8 cellular contexts compared by ENCODE assay signal in the genomic region with DNA sequence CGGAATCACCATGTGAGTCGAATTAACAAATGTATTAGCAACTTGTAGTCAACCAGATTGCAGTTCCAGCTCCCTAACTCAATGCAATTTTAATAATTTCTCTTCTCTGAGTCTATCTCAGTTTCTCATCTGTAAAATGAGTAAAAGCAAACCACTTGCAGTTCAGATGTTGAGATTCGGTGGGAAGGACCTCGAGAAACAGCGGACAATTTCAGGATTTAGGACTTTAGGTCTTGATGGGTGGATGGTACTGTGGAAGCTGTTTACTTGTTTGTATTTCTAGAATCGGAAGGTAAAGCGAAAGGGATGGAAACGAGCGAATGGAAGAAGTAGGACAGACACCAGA. TPM values are rescaled to one million over a fixed set of nuclear protein-coding genes. Genes with fewer than 3 reads are reported as not detected.
A peak's percentile ranks its signal among the peaks of the same experiment; 100 is the strongest.
DNase-seq lines count a peak whose midpoint lies in the region; TF ChIP-seq lines count a peak whose summit lies in the region.

No MANE protein-coding gene starts in this region.

- intact Hi-C loops in stomach (cut with DNase I; ENCODE audit: low total_unique reads), result no loop called here

- H3K18ac ChIP-seq in H9 (ENCODE audit: insufficient read length, low read depth, low read length), result no peak overlapping the region

- no peaks in the 10 kb centered on the region for H3K79me2 ChIP-seq in H9 (ENCODE audit: insufficient read depth, low read length)

- H3K4me3 Mint-ChIP-seq in CD8-positive, alpha-beta memory T cell, result peak overlapping the region; percentile 85 to 96 (median 89)
- H3K4me3 Mint-ChIP-seq in H9, result peak overlapping the region; percentile 77 to 84
- peak overlapping the region; percentile 96 for H3K4me3 Mint-ChIP-seq in glutamatergic neuron (ENCODE audit: unreplicated experiment)

- peak overlapping the region; percentile 95 to 100 (median 99) for H3K27ac Mint-ChIP-seq in CD8-positive, alpha-beta memory T cell
- H3K27ac Mint-ChIP-seq in H9 (peak overlapping the region; percentile 99 to 100 (median 99); a peak in 6 of 7 replicates), glutamatergic neuron (ENCODE audit: unreplicated experiment) (peak overlapping the region; percentile 96)

- TF ChIP-seq CTCF in H9 (conservative IDR thresholded peaks at IDR 0.05), result no peak
- TF ChIP-seq CTCF in glutamatergic neuron (IDR thresholded peaks at IDR 0.05; ENCODE audit: partially characterized antibody, unreplicated experiment), result no peak
- no peak for TF ChIP-seq CTCF in stomach (IDR thresholded peaks at IDR 0.05)

- H3K79me1 ChIP-seq in H9 (ENCODE audit: insufficient read depth, low read depth, low read length, poor library complexity, severe bottlenecking), result no peaks in the 10 kb centered on the region

- H4K20me1 ChIP-seq in H9 (ENCODE audit: control insufficient read depth, insufficient read depth, insufficient read length), result no peaks in the 10 kb centered on the region

- H3K9me3 Mint-ChIP-seq in CD8-positive, alpha-beta memory T cell, result no peaks in the 10 kb centered on the region
- H3K9me3 Mint-ChIP-seq in H9 (no peaks in the 10 kb centered on the region), glutamatergic neuron (ENCODE audit: unreplicated experiment) (peaks cover 3% of the 10 kb centered on the region)

- no peak overlapping the region for H4K5ac ChIP-seq in H9 (ENCODE audit: insufficient read length, low read depth, low read length)

- H3K4me2 ChIP-seq in H9 (ENCODE audit: insufficient read depth, insufficient read length, low read length), result peak overlapping the region; percentile 80

- no peak overlapping the region for H4K91ac ChIP-seq in H9 (ENCODE audit: insufficient read length, low read depth, low read length)

- H2AFZ ChIP-seq in H9 (ENCODE audit: low read length), result peak overlapping the region; percentile 97

- no peak overlapping the region for H2BK20ac ChIP-seq in H9 (ENCODE audit: low read depth, low read length, poor library complexity, severe bottlenecking)

- POLR2A ChIA-PET in CD8-positive, alpha-beta memory T cell (lab: Charles Lee), result interaction anchor here (1.3 kb wide), 1 partner anchor 31 kb away, joined by 7 read pairs; a partner anchor contains a TSS

- peaks cover 8% of the 10 kb centered on the region for H3K4me1 ChIP-seq in CD8-positive, alpha-beta memory T cell (ENCODE audit: insufficient read depth, low read length)
- H3K4me1 ChIP-seq in H9 (ENCODE audit: insufficient read depth, low read length) (no peaks in the 10 kb centered on the region), stomach (peaks cover 0 to 23% (median 14%) of the 10 kb centered on the region in 4 donors)

- H3K4me1 Mint-ChIP-seq in CD8-positive, alpha-beta memory T cell, result peaks cover 13 to 16% (median 16%) of the 10 kb centered on the region in 3 donors
- peaks cover 9% of the 10 kb centered on the region in 2 experiments for H3K4me1 Mint-ChIP-seq in H9
- peaks cover 21% of the 10 kb centered on the region for H3K4me1 Mint-ChIP-seq in glutamatergic neuron (ENCODE audit: low read depth, unreplicated experiment)

- H3K27me3 ChIP-seq in CD8-positive, alpha-beta memory T cell (ENCODE audit: insufficient read depth, low read length, poor library complexity, severe bottlenecking), result no peaks in the 10 kb centered on the region
- H3K27me3 ChIP-seq in H9 (ENCODE audit: insufficient read depth, low read length), result no peaks in the 10 kb centered on the region
- H3K27me3 ChIP-seq in stomach, result peaks cover 0 to under 1% (median 0%) of the 10 kb centered on the region in 3 donors

- no peak for DNase-seq in CD8-positive, alpha-beta memory T cell
- DNase-seq in H9, result no peak
- no peak for DNase-seq in SK-N-MC (ENCODE audit: low read depth, low spot score)
- DNase-seq in glutamatergic neuron, result no peak
- no peak for DNase-seq in stomach
- no peak for DNase-seq in SIG-M5 treated with dmso at 0.1 percent for 504 hours (lab: John Stamatoyannopoulos, UW; ENCODE audit: unreplicated experiment)
- DNase-seq in NCI-H1930 (lab: John Stamatoyannopoulos, UW), result no peak
- DNase-seq in HuH-7.5 (ENCODE audit: low spot score), result no peak

- no peak overlapping the region for H2BK15ac ChIP-seq in H9 (ENCODE audit: low read depth, low read length)

- peaks cover 11% of the 10 kb centered on the region for H3K23me2 ChIP-seq in H9 (ENCODE audit: insufficient read length, low read depth, low read length, poor library complexity, severe bottlenecking)

- H3K23ac ChIP-seq in H9 (ENCODE audit: insufficient read length, low read depth, low read length), result no peak overlapping the region

- H4K8ac ChIP-seq in H9 (replicated peaks; ENCODE audit: insufficient read length, low read depth, low read length), result no peak overlapping the region

- H3T11ph ChIP-seq in H9 (ENCODE audit: low read length), result no peak overlapping the region

- H3K56ac ChIP-seq in H9 (ENCODE audit: insufficient read length, low read depth, low read length), result no peak overlapping the region

- H3K27me3 Mint-ChIP-seq in CD8-positive, alpha-beta memory T cell, result peaks cover 11 to 21% of the 10 kb centered on the region in 2 donors
- peaks cover 15% of the 10 kb centered on the region for H3K27me3 Mint-ChIP-seq in H9 (ENCODE audit: low read depth)
- peaks cover 3% of the 10 kb centered on the region for H3K27me3 Mint-ChIP-seq in glutamatergic neuron (ENCODE audit: unreplicated experiment)

- CTCF ChIA-PET in CD8-positive, alpha-beta memory T cell (lab: Charles Lee), result interaction anchor here (2.1 kb wide), 1 partner anchor 32 kb away, joined by 8 read pairs; a partner anchor contains a TSS

- peak overlapping the region; percentile 81 for H3K4me3 ChIP-seq in CD8-positive, alpha-beta memory T cell (ENCODE audit: low read length)
- H3K4me3 ChIP-seq in SK-N-MC (peak overlapping the region; percentile 99), stomach (peak overlapping the region; percentile 69 to 87 (median 80))

- peaks cover 0 to 3% (median 0%) of the 10 kb centered on the region in 3 donors for H3K36me3 Mint-ChIP-seq in CD8-positive, alpha-beta memory T cell
- H3K36me3 Mint-ChIP-seq in H9 (ENCODE audit: insufficient read depth in 1 of 3, low read depth in 3 of 3) (no peaks in the 10 kb centered on the region), glutamatergic neuron (ENCODE audit: unreplicated experiment) (no peaks in the 10 kb centered on the region)

- no peak overlapping the region for H2BK12ac ChIP-seq in H9 (ENCODE audit: insufficient read length, low read depth, low read length)

- H3K9ac ChIP-seq in H9 (ENCODE audit: extremely low read depth, insufficient read length, low read length), result no peak overlapping the region
- peak overlapping the region; percentile 95 for H3K9ac ChIP-seq in SK-N-MC (ENCODE audit: insufficient read length)

- H3K27ac ChIP-seq in CD8-positive, alpha-beta memory T cell (ENCODE audit: low read depth, low read length), result peak overlapping the region; percentile 55
- no peak overlapping the region for H3K27ac ChIP-seq in H9 (ENCODE audit: insufficient read length, low read depth, low read length)
- no peak overlapping the region; the same call in 1 of the 2 replicates for H3K27ac ChIP-seq in SK-N-MC
- peak overlapping the region; percentile 77 to 91 (median 86) for H3K27ac ChIP-seq in stomach

- H3K14ac ChIP-seq in H9 (ENCODE audit: insufficient read depth, low read length), result no peak overlapping the region

- H3K4ac ChIP-seq in H9 (ENCODE audit: low read depth, low read length), result no peak overlapping the region

- H3K36me3 ChIP-seq in CD8-positive, alpha-beta memory T cell (ENCODE audit: insufficient read depth, low read length), result no peaks in the 10 kb centered on the region
- no peaks in the 10 kb centered on the region for H3K36me3 ChIP-seq in SK-N-MC (ENCODE audit: insufficient read depth, low read length)
- H3K36me3 ChIP-seq in stomach, result no peaks in the 10 kb centered on the region

- no CpG with 5 or more reads among the region's 9 CpGs for WGBS in H9 (ENCODE audit: extremely low coverage, insufficient read length, low lambda C conversion rate)
- WGBS in stomach, 5 donors, result 6 to 7% (median 6%) methylated on average over 9 of the region's 9 CpGs

- TF ChIP-seq POLR2A in stomach (IDR thresholded peaks at IDR 0.05), result no peak

- no peak overlapping the region for H2BK120ac ChIP-seq in H9 (ENCODE audit: low read depth, low read length, poor library complexity, severe bottlenecking)

- no peak overlapping the region for H2AK5ac ChIP-seq in H9 (ENCODE audit: insufficient read length, low read length)

- H3K9me3 ChIP-seq in CD8-positive, alpha-beta memory T cell (ENCODE audit: low read length), result no peaks in the 10 kb centered on the region
- no peaks in the 10 kb centered on the region for H3K9me3 ChIP-seq in H9 (ENCODE audit: control insufficient read depth, low read depth, low read length)
- no peaks in the 10 kb centered on the region for H3K9me3 ChIP-seq in SK-N-MC (ENCODE audit: low read depth, low read length)
- H3K9me3 ChIP-seq in stomach, result no peaks in the 10 kb centered on the region

- H2BK5ac ChIP-seq in H9 (ENCODE audit: insufficient read length, low read length), result no peak overlapping the region

- no peak for TF ChIP-seq EP300 in stomach (IDR thresholded peaks at IDR 0.05)

RNA-seq across cellular contexts. Expression of a gene that starts 0.5 kb away (rescaled TPM):
- total RNA-seq in CD8-positive, alpha-beta memory T cell, result 1 to 10 TPM; 5.9 TPM
- 1.4 TPM for polyA plus RNA-seq in CD8-positive, alpha-beta memory T cell
- 9.2 and 10.3 TPM in 2 replicates for total RNA-seq in H9 (2021)
- 7.6 TPM for total RNA-seq in glutamatergic neuron (ENCODE audit: unreplicated experiment)
- total RNA-seq in stomach, result 10 to 100 TPM in 3 of 5 donors, 1 to 10 TPM in 1, not detected in 1; 2.7 to 53.1 (median 18.0) TPM
- 1 to 10 TPM; 5.8 to 8.7 (median 8.4) TPM for polyA plus RNA-seq in stomach

RNA-seq across cellular contexts. Expression of a gene that starts 31.2 kb away (rescaled TPM):
- 1 to 10 TPM; 3.2 to 3.6 TPM for total RNA-seq in CD8-positive, alpha-beta memory T cell
- polyA plus RNA-seq in CD8-positive, alpha-beta memory T cell, result 0.86 TPM
- total RNA-seq in H9 (2021) (0.61 and 0.81 TPM in 2 replicates), glutamatergic neuron (ENCODE audit: unreplicated experiment) (2.1 TPM), stomach (10 to 100 TPM in 2 of 5 donors, 1 to 10 TPM in 1, under 1 TPM in 1, not detected in 1; 0.89 to 10.3 (median 6.8) TPM)
- polyA plus RNA-seq in stomach, result under 1 TPM; 0.19 to 0.92 (median 0.30) TPM

Comparison
In these comparisons a context has a peak if more than half of its experiments do, and no peak if none do; other contexts are left out.
1. H3K27ac ChIP-seq: peak in CD8-positive, alpha-beta memory T cell (single experiment) and stomach (5 of 5); none in H9 (single experiment) and SK-N-MC (single experiment).
2. Peak in every context shown above with its lines, with median percentiles within 50 percentile points of each other: H3K4me3 ChIP-seq, H3K27ac Mint-ChIP-seq and H3K4me3 Mint-ChIP-seq.